18 cellular contexts compared by ENCODE assay signal in the genomic region with DNA sequence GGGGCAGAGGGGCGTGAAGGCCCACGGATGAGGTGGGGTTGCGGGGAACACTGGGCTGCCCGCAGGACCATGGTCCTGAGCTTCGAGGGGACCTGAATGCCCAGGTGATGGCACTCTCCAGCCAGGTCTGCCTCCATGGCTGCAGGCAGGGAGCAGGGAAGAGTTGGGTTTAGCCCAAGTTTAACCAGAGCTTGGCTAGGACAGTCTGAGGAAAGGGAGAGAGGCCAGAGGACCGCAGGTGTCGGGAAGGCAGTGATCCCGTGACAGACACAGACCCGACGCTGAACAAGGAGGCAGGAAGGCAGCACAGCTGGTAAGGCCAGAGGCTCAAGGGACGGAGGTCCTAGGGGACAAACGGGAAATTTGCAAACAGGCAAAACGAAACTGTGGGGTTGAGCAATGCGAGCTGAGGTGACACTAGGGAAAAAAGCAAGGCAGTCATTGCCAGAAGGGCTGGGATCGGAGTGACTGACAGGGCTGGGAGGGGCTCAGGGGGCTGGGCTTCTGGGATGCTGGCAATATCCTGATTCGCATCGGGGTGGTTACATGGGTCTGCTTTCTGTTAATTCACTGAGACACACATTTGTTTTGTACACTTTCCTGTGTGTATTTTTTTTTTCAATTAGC. TPM values are rescaled to one million over a fixed set of nuclear protein-coding genes. Genes with fewer than 3 reads are reported as not detected.
A peak's percentile ranks its signal among the peaks of the same experiment; 100 is the strongest.
DNase-seq lines count a peak whose midpoint lies in the region; ATAC-seq, FAIRE-seq and TF ChIP-seq lines count a peak whose summit lies in the region.
"Had no signal": no experiment of that assay in that cellular context is flagged by ENCODE, and none has a peak within 500 bp of the region (broad histone marks: within the 10 kb centered on the region; RNA-seq: fewer than 3 reads in every experiment).

No MANE protein-coding gene starts in this region.

- H3K27ac Mint-ChIP-seq in stimulated activated memory B cell treated with anti-CD40 and anti-IgM and Interleukin-4, amounts not matched to agents 10 μg/mL and 1 μg/mL and 100 μg/mL, for 72 hours: peak overlapping the region; percentile 17

- no TSS peak for BruUV-seq in K562 (replicated peaks; lab: Mats Ljungman, UMichigan)

- peaks cover 13% of the 10 kb centered on the region for H3K4me1 Mint-ChIP-seq in stimulated activated memory B cell treated with anti-CD40 and anti-IgM and Interleukin-4, amounts not matched to agents 10 μg/mL and 1 μg/mL and 100 μg/mL, for 72 hours

- peaks cover 62% of the 10 kb centered on the region for H3K36me3 Mint-ChIP-seq in stimulated activated memory B cell treated with anti-CD40 and anti-IgM and Interleukin-4, amounts not matched to agents 10 μg/mL and 1 μg/mL and 100 μg/mL, for 72 hours

- H3K79me2 ChIP-seq in K562 (ENCODE audit: control insufficient read depth, insufficient read depth, low read length): no peaks in the 10 kb centered on the region

- H3K9me3 ChIP-seq in K562 (replicated peaks; ENCODE audit: control insufficient read depth, insufficient read depth, low read depth, low read length) (no peaks in the 10 kb centered on the region), lower lobe of right lung (no peaks in the 10 kb centered on the region), vagina (no peaks in the 10 kb centered on the region)
- H3K9me3 ChIP-seq: Caco-2, HAP-1 had no signal

- 84% methylated on average over 13 of the region's 17 CpGs for WGBS in K562 (ENCODE audit: insufficient coverage, low coverage, missing lambda C conversion rate)

- ATAC-seq in left ventricle myocardium superior: peak; percentile 46
- ATAC-seq in K562: no peak
- no peak for ATAC-seq in lower lobe of right lung
- peak; percentile 36 for ATAC-seq in stimulated activated memory B cell treated with anti-CD40 and anti-IgM and Interleukin-4, amounts not matched to agents 10 μg/mL and 1 μg/mL and 100 μg/mL, for 72 hours

- H3K4me3 ChIP-seq in K562 (no peak overlapping the region), lower lobe of right lung (no peak overlapping the region), vagina (no peak overlapping the region)
- H3K4me3 ChIP-seq: HAP-1 had no signal

- H3K27me3 Mint-ChIP-seq in stimulated activated memory B cell treated with anti-CD40 and anti-IgM and Interleukin-4, amounts not matched to agents 10 μg/mL and 1 μg/mL and 100 μg/mL, for 72 hours: no peaks in the 10 kb centered on the region

- TF ChIP-seq RAD21 in K562 (CRISPR knock-in tag; conservative IDR thresholded peaks at IDR 0.05 in 1 of 2, IDR thresholded peaks at IDR 0.05 in 1 of 2): no peak

- H2AFZ ChIP-seq in K562 (ENCODE audit: low read depth, low read length): no peak overlapping the region

- POLR2A ChIA-PET in K562 (lab: Yijun Ruan, JAX): interaction anchor here (0.9 to 2.8 kb wide), 4 partner anchors 10 to 18 kb away, joined by 3 to 18 read pairs (median 4); no protein-coding TSS in a partner anchor

- no peak for TF ChIP-seq POLR2A in K562 (conservative IDR thresholded peaks at IDR 0.05)
- TF ChIP-seq POLR2A in vagina (IDR thresholded peaks at IDR 0.05): no peak

- H3K4me3 Mint-ChIP-seq in stimulated activated memory B cell treated with anti-CD40 and anti-IgM and Interleukin-4, amounts not matched to agents 10 μg/mL and 1 μg/mL and 100 μg/mL, for 72 hours: no peak overlapping the region

- H3K4me1 ChIP-seq in K562 (replicated peaks in 1 of 2; ENCODE audit: control insufficient read depth in 2 of 2, insufficient read depth in 2 of 2, low read length in 2 of 2): 0 out of 5 replicates have a peak, but pooled peaks cover 0 to 3% of the 10 kb centered on the region in 2 experiments
- no peaks in the 10 kb centered on the region for H3K4me1 ChIP-seq in lower lobe of right lung
- no peaks in the 10 kb centered on the region for H3K4me1 ChIP-seq in vagina
- H3K4me1 ChIP-seq: Caco-2, HAP-1 had no signal

- DNase-seq in left ventricle myocardium superior: no peak
- DNase-seq in cardiac septum (ENCODE audit: low spot score): no peak
- DNase-seq in K562 (ENCODE audit: extremely low read depth in 1 of 4, low spot score in 3 of 4): no peak
- peak; percentile 22 for DNase-seq in lower lobe of right lung
- DNase-seq in NCI-H345 (lab: John Stamatoyannopoulos, UW): no peak
- DNase-seq in middle frontal gyrus (ENCODE audit: extremely low spot score, low spot score): no peak
- no peak for DNase-seq in vagina (ENCODE audit: extremely low spot score in 2 of 2)
- DNase-seq: Caco-2; DMS53; MV-4-11; NCI-H1417 treated with DMSO at 0.1 percent for 48 hours; NCI-H2081; NCI-H2227 treated with DMSO at 0.1 percent for 48 hours; NCI-H526 treated with DMSO at 0.1 percent for 48 hours; NK-92 treated with Interleukin-12 subunit alpha and Interleukin-12 subunit beta, amount 100 ng/mL, for 24 hours had no signal

- H3K27me3 ChIP-seq in K562 (ENCODE audit: control insufficient read depth in 2 of 2, insufficient read depth in 2 of 2, low read length in 2 of 2) (no peaks in the 10 kb centered on the region), lower lobe of right lung (ENCODE audit: low read depth) (no peaks in the 10 kb centered on the region), vagina (no peaks in the 10 kb centered on the region)

- intact Hi-C loops in left ventricle myocardium superior (cut with micrococcal nuclease) (no loop called here), cardiac septum (cut with DNase I) (no loop called here), K562 (cut with micrococcal nuclease) (no loop called here), lower lobe of right lung (cut with DNase I) (no loop called here), vagina (cut with DNase I) (no loop called here)

- FAIRE-seq in K562 (lab: Jason Lieb, UNC): no peak
- FAIRE-seq: A204.1 had no signal

- H3K36me3 ChIP-seq in K562 (ENCODE audit: control insufficient read depth, insufficient read depth, low read length) (peaks cover 61% of the 10 kb centered on the region; the same call in 2 of the 3 replicates), lower lobe of right lung (peaks cover 94% of the 10 kb centered on the region), vagina (peaks cover 0 to 78% of the 10 kb centered on the region in 2 donors)

- no peak overlapping the region for H3K4me2 ChIP-seq in K562 (ENCODE audit: insufficient read depth, low read length)

- no peak for TF ChIP-seq EP300 in K562 (IDR thresholded peaks at IDR 0.05; ENCODE audit: low read length)

- H3K27ac ChIP-seq in K562 (ENCODE audit: extremely low read depth, low read depth, low read length) (no peak overlapping the region), lower lobe of right lung (no peak overlapping the region), vagina (no peak overlapping the region)

- H3K9me3 Mint-ChIP-seq in stimulated activated memory B cell treated with anti-CD40 and anti-IgM and Interleukin-4, amounts not matched to agents 10 μg/mL and 1 μg/mL and 100 μg/mL, for 72 hours: no peaks in the 10 kb centered on the region

- H3K9me1 ChIP-seq in K562 (ENCODE audit: control insufficient read depth, insufficient read depth, low read length): peaks cover 4% of the 10 kb centered on the region

- H3K9ac ChIP-seq in K562 (ENCODE audit: insufficient read depth in 1 of 2, low read depth in 2 of 2, low read length in 2 of 2): peak overlapping the region in 1 of 2 experiments; percentile 68; a peak in 2 of 4 replicates

- no peaks in the 10 kb centered on the region for H4K20me1 ChIP-seq in K562 (replicated peaks; ENCODE audit: control insufficient read depth, insufficient read depth, low read length)

- TF ChIP-seq CTCF in K562 (IDR thresholded peaks at IDR 0.05 in 2 of 3, conservative IDR thresholded peaks at IDR 0.05 in 1 of 3; ENCODE audit: insufficient read depth in 2 of 3, low read depth in 1 of 3, low read length in 3 of 3) (no peak), lower lobe of right lung (IDR thresholded peaks at IDR 0.05) (no peak), vagina (IDR thresholded peaks at IDR 0.05) (no peak)

- CTCF ChIA-PET in K562 (lab: Yijun Ruan, JAX; ENCODE audit: low intra/inter-chr PET ratio): no interaction called here

- in situ Hi-C loops in K562 (cut with MboI): loop anchor here (10.0 kb wide), 1 partner anchor 1018 kb away; no protein-coding TSS in a partner anchor

RNA-seq across cellular contexts. Expression of gene ARPC5L, which starts 25.0 kb away (rescaled TPM):
- total RNA-seq in left ventricle myocardium superior (41.1 TPM), cardiac septum (53.8 TPM), K562 (2014; rRNA removed) (63.8 and 64.3 TPM in 2 replicates), K562 (2014; rRNA removed; fragmentation: Illumina TruSeq; extraction: Trizol) (56.8 and 63.7 TPM in 2 replicates), K562 (2015; rRNA removed; fragmentation: Illumina TruSeq; extraction: Trizol) (63.9 and 64.1 TPM in 2 replicates), K562 (2021) (58.1 and 65.2 TPM in 2 replicates), lower lobe of right lung (33.2 TPM), vagina (28.5 TPM)
- 58.8 and 69.4 TPM in 2 replicates for total RNA-seq in K562 (2011; cell fraction: chromatin; rRNA removed; ENCODE audit: low replicate concordance)
- total RNA-seq in K562 (2011; cell fraction: nucleolus; rRNA removed): 35.7 and 42.4 TPM in 2 replicates
- total RNA-seq in K562 (2011; cell fraction: nucleoplasm; rRNA removed): 46.7 and 58.8 TPM in 2 replicates
- polyA plus RNA-seq in K562 (2011; rRNA removed) (62.9 and 89.7 TPM in 2 replicates), K562 (2014; fragmentation: Illumina TruSeq; extraction: Trizol) (50.7 and 51.8 TPM in 2 replicates), K562 (2014; fragmentation: Nextera tagmentation; extraction: Ambion mirVana) (10 to 100 TPM; 25.4 to 26.3 TPM), K562 (2014; rRNA removed) (111 and 113 TPM in 2 replicates)
- polyA plus RNA-seq in K562 (2011; cell fraction: cytosol; rRNA removed): 44.8 TPM in 2 replicates
- 26.6 and 32.7 TPM in 2 replicates for polyA plus RNA-seq in K562 (2011; cell fraction: nucleus; rRNA removed)
- polyA plus RNA-seq in K562 (2012): 58.5 and 69.9 TPM in 2 replicates
- 42.7 and 53.5 TPM in 2 replicates for polyA minus RNA-seq in K562 (2011; rRNA and poly(A)+ RNA removed)
- 15.4 and 22.6 TPM in 2 replicates for polyA minus RNA-seq in K562 (2011; cell fraction: cytosol; rRNA and poly(A)+ RNA removed)
- polyA minus RNA-seq in K562 (2011; cell fraction: nucleus; rRNA and poly(A)+ RNA removed): 12.3 and 12.5 TPM in 2 replicates

RNA-seq across cellular contexts. Expression of gene RPL35, which starts 25.2 kb away (rescaled TPM):
- total RNA-seq in left ventricle myocardium superior (676 TPM), cardiac septum (610 TPM), K562 (2014; rRNA removed) (3,379 and 5,070 TPM in 2 replicates), K562 (2014; rRNA removed; fragmentation: Illumina TruSeq; extraction: Trizol) (1,284 and 1,755 TPM in 2 replicates), K562 (2015; rRNA removed; fragmentation: Illumina TruSeq; extraction: Trizol) (3,383 and 3,546 TPM in 2 replicates), K562 (2021) (2,106 and 2,300 TPM in 2 replicates), lower lobe of right lung (812 TPM), vagina (1,925 TPM)
- total RNA-seq in K562 (2011; cell fraction: chromatin; rRNA removed; ENCODE audit: low replicate concordance): 82.3 and 233 TPM in 2 replicates
- total RNA-seq in K562 (2011; cell fraction: nucleolus; rRNA removed): 710 and 759 TPM in 2 replicates
- total RNA-seq in K562 (2011; cell fraction: nucleoplasm; rRNA removed): 556 and 654 TPM in 2 replicates
- polyA plus RNA-seq in K562 (2011; rRNA removed) (2,343 and 2,530 TPM in 2 replicates), K562 (2014; fragmentation: Illumina TruSeq; extraction: Trizol) (3,405 and 3,414 TPM in 2 replicates), K562 (2014; fragmentation: Nextera tagmentation; extraction: Ambion mirVana) (1,000 to 10,000 TPM; 4,709 to 5,101 TPM), K562 (2014; rRNA removed) (4,604 and 5,028 TPM in 2 replicates)
- 2,634 and 3,242 TPM in 2 replicates for polyA plus RNA-seq in K562 (2011; cell fraction: cytosol; rRNA removed)
- 2,032 and 2,780 TPM in 2 replicates for polyA plus RNA-seq in K562 (2011; cell fraction: nucleus; rRNA removed)
- 2,776 and 4,833 TPM in 2 replicates for polyA plus RNA-seq in K562 (2012)
- 286 and 426 TPM in 2 replicates for polyA minus RNA-seq in K562 (2011; rRNA and poly(A)+ RNA removed)
- 256 and 334 TPM in 2 replicates for polyA minus RNA-seq in K562 (2011; cell fraction: cytosol; rRNA and poly(A)+ RNA removed)
- polyA minus RNA-seq in K562 (2011; cell fraction: nucleus; rRNA and poly(A)+ RNA removed): 214 and 338 TPM in 2 replicates

RNA-seq across cellular contexts. Expression of gene WDR38, which starts 33.7 kb away (rescaled TPM):
- not detected for total RNA-seq in left ventricle myocardium superior
- total RNA-seq in cardiac septum: not detected
- not detected in 2 replicates for total RNA-seq in K562 (2011; cell fraction: chromatin; rRNA removed; ENCODE audit: low replicate concordance)
- total RNA-seq in K562 (2011; cell fraction: nucleolus; rRNA removed): not detected in 2 replicates
- not detected in 2 replicates for total RNA-seq in K562 (2011; cell fraction: nucleoplasm; rRNA removed)
- total RNA-seq in K562 (2014; rRNA removed): not detected in 2 replicates
- total RNA-seq in K562 (2014; rRNA removed; fragmentation: Illumina TruSeq; extraction: Trizol): not detected in 2 replicates
- total RNA-seq in K562 (2015; rRNA removed; fragmentation: Illumina TruSeq; extraction: Trizol): not detected in 2 replicates
- total RNA-seq in K562 (2021): not detected in 2 replicates
- not detected in 2 replicates for polyA plus RNA-seq in K562 (2011; rRNA removed)
- polyA plus RNA-seq in K562 (2011; cell fraction: cytosol; rRNA removed): not detected in 2 replicates
- polyA plus RNA-seq in K562 (2011; cell fraction: nucleus; rRNA removed): not detected in 2 replicates
- polyA plus RNA-seq in K562 (2012): 0.05 TPM in 1 of 2 replicates, not detected in the other
- polyA plus RNA-seq in K562 (2014; fragmentation: Illumina TruSeq; extraction: Trizol): not detected in 2 replicates
- not detected for polyA plus RNA-seq in K562 (2014; fragmentation: Nextera tagmentation; extraction: Ambion mirVana)
- polyA plus RNA-seq in K562 (2014; rRNA removed): not detected in 2 replicates
- polyA minus RNA-seq in K562 (2011; rRNA and poly(A)+ RNA removed): not detected in 2 replicates
- polyA minus RNA-seq in K562 (2011; cell fraction: cytosol; rRNA and poly(A)+ RNA removed): not detected in 2 replicates
- not detected in 2 replicates for polyA minus RNA-seq in K562 (2011; cell fraction: nucleus; rRNA and poly(A)+ RNA removed)
- 6.6 TPM for total RNA-seq in lower lobe of right lung
- total RNA-seq in vagina: not detected
- total RNA-seq: Caco-2 had no signal

RNA-seq across cellular contexts. Expression of gene GOLGA1, which starts 53.9 kb away (rescaled TPM):
- 19.9 TPM for total RNA-seq in left ventricle myocardium superior
- total RNA-seq in cardiac septum: 22.1 TPM
- total RNA-seq in K562 (2011; cell fraction: chromatin; rRNA removed; ENCODE audit: low replicate concordance): 51.0 and 72.8 TPM in 2 replicates
- total RNA-seq in K562 (2011; cell fraction: nucleolus; rRNA removed): 14.2 and 14.7 TPM in 2 replicates
- total RNA-seq in K562 (2011; cell fraction: nucleoplasm; rRNA removed): 34.2 and 46.8 TPM in 2 replicates
- total RNA-seq in K562 (2014; rRNA removed): 8.5 and 9.6 TPM in 2 replicates
- 7.3 and 10.2 TPM in 2 replicates for total RNA-seq in K562 (2014; rRNA removed; fragmentation: Illumina TruSeq; extraction: Trizol)
- total RNA-seq in K562 (2015; rRNA removed; fragmentation: Illumina TruSeq; extraction: Trizol): 7.4 and 7.9 TPM in 2 replicates
- 9.5 and 10.5 TPM in 2 replicates for total RNA-seq in K562 (2021)
- 15.9 and 18.9 TPM in 2 replicates for polyA plus RNA-seq in K562 (2011; rRNA removed)
- polyA plus RNA-seq in K562 (2011; cell fraction: cytosol; rRNA removed): 7.2 and 10.9 TPM in 2 replicates
- polyA plus RNA-seq in K562 (2011; cell fraction: nucleus; rRNA removed): 54.3 and 62.6 TPM in 2 replicates
- 4.6 and 9.1 TPM in 2 replicates for polyA plus RNA-seq in K562 (2012)
- 6.6 and 8.5 TPM in 2 replicates for polyA plus RNA-seq in K562 (2014; fragmentation: Illumina TruSeq; extraction: Trizol)
- 1 to 10 TPM; 2.9 to 3.9 TPM for polyA plus RNA-seq in K562 (2014; fragmentation: Nextera tagmentation; extraction: Ambion mirVana)
- 11.0 and 11.8 TPM in 2 replicates for polyA plus RNA-seq in K562 (2014; rRNA removed)
- polyA minus RNA-seq in K562 (2011; rRNA and poly(A)+ RNA removed): 24.1 and 24.7 TPM in 2 replicates
- 2.7 and 8.6 TPM in 2 replicates for polyA minus RNA-seq in K562 (2011; cell fraction: cytosol; rRNA and poly(A)+ RNA removed)
- 10.9 and 15.9 TPM in 2 replicates for polyA minus RNA-seq in K562 (2011; cell fraction: nucleus; rRNA and poly(A)+ RNA removed)
- 24.6 TPM for total RNA-seq in lower lobe of right lung
- 14.7 TPM for total RNA-seq in vagina

Comparison
In these comparisons a context has a peak if more than half of its experiments do, and no peak if none do; other contexts are left out.
1. ATAC-seq: peak in left ventricle myocardium superior (single experiment) and stimulated activated memory B cell treated with anti-CD40 and anti-IgM and Interleukin-4, amounts not matched to agents 10 μg/mL and 1 μg/mL and 100 μg/mL, for 72 hours (single experiment); none in K562 (single experiment) and lower lobe of right lung (0 of 2).